ENCODE assay signal across 21 cellular contexts in the genomic region with DNA sequence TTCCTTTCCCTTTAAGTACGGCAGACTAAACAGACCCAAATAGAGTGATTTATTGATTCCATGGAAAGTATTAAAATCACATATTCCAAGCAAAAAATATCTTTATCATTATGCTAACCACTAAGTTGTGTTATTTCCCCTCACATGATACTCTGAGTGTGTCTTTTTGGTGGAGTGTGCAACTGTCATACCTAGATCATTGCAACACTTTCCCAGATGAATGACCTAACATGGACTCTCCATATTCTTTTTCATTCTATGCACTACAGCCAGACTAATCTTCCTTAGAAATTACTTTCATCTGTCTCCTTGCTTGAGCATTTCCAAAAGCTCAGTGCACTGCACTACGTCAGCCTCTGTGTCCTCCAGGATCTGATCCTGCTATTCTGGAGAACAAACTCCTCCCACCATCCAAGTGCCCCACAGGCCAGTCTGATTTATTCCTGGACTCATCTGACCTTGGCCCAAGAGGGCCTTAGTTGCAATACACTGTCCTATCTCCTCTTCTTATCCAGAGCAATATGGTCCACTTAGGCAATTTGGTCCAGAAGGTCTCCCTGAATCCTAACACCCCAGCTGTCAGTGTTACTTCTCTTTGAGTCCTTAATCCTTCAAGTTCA.
DNase-seq lines count a peak whose midpoint lies in the region; ATAC-seq and TF ChIP-seq lines count a peak whose summit lies in the region.
"Had no signal": no experiment of that assay in that cellular context is flagged by ENCODE, and none has a peak within 500 bp of the region (broad histone marks: within the 10 kb centered on the region; RNA-seq: fewer than 3 reads in every experiment).

No MANE protein-coding gene starts in this region.

- peaks cover 2% of the 10 kb centered on the region for H3K27me3 Mint-ChIP-seq in activated T-helper 1 cell treated with anti-CD3 and anti-CD28 coated beads, Interleukin-12 subunit alpha, Interleukin-12 subunit beta, Interleukin-2, Interleukin-4 antibody, amounts not matched to agents 30 ng/mL and 10 ng/mL and 1 ng/mL, durations not matched to agents 14 hours and 24 hours and 36 hours (ENCODE audit: insufficient read depth)
- no peaks in the 10 kb centered on the region for H3K27me3 Mint-ChIP-seq in memory B cell

- H3K4me3 Mint-ChIP-seq in activated T-helper 1 cell treated with anti-CD3 and anti-CD28 coated beads, Interleukin-12 subunit alpha, Interleukin-12 subunit beta, Interleukin-2, Interleukin-4 antibody, amounts not matched to agents 30 ng/mL and 10 ng/mL and 1 ng/mL, durations not matched to agents 14 hours and 24 hours and 36 hours: no peak overlapping the region
- no peak overlapping the region for H3K4me3 Mint-ChIP-seq in memory B cell
- H3K4me3 Mint-ChIP-seq: CD8-positive, alpha-beta memory T cell had no signal

- DNase-seq in Right ventricle myocardium inferior (ENCODE audit: missing footprints): no peak
- no peak for DNase-seq in left cardiac atrium
- DNase-seq in activated T-helper 1 cell treated with anti-CD3 and anti-CD28 coated beads, Interleukin-12 subunit alpha, Interleukin-12 subunit beta, Interleukin-2, Interleukin-4 antibody, amounts not matched to agents 30 ng/mL and 10 ng/mL and 1 ng/mL, durations not matched to agents 14 hours and 24 hours and 36 hours (ENCODE audit: low spot score): no peak
- no peak for DNase-seq in memory B cell (ENCODE audit: low spot score in 2 of 2)
- peak; percentile 28 to 83 for DNase-seq in vagina (ENCODE audit: extremely low spot score in 2 of 2)
- no peak for DNase-seq in effector CD8-positive, alpha-beta T cell (lab: John Stamatoyannopoulos, UW)
- DNase-seq in NCI-H69 (lab: John Stamatoyannopoulos, UW): no peak
- DNase-seq: Calu3; CD8-positive, alpha-beta memory T cell; DMS153; H7; Kasumi-1; MG63; NCI-H1092 treated with DMSO at 0.1 percent for 48 hours; NCI-H1436 treated with DMSO at 0.1 percent for 48 hours; NCI-H1930; NCI-H510A treated with DMSO at 0.1 percent for 48 hours; NCI-H774; OCI-M1; SHP77 had no signal

- H3K36me3 Mint-ChIP-seq in activated T-helper 1 cell treated with anti-CD3 and anti-CD28 coated beads, Interleukin-12 subunit alpha, Interleukin-12 subunit beta, Interleukin-2, Interleukin-4 antibody, amounts not matched to agents 30 ng/mL and 10 ng/mL and 1 ng/mL, durations not matched to agents 14 hours and 24 hours and 36 hours (ENCODE audit: low read depth): no peaks in the 10 kb centered on the region
- H3K36me3 Mint-ChIP-seq in memory B cell: no peaks in the 10 kb centered on the region

- peak overlapping the region; percentile 24 for H3K27ac Mint-ChIP-seq in activated T-helper 1 cell treated with anti-CD3 and anti-CD28 coated beads, Interleukin-12 subunit alpha, Interleukin-12 subunit beta, Interleukin-2, Interleukin-4 antibody, amounts not matched to agents 30 ng/mL and 10 ng/mL and 1 ng/mL, durations not matched to agents 14 hours and 24 hours and 36 hours
- H3K27ac Mint-ChIP-seq in memory B cell: peak overlapping the region; percentile 6

- H3K36me3 ChIP-seq in vagina: no peaks in the 10 kb centered on the region
- H3K36me3 ChIP-seq: MG63 had no signal

- H3K27ac ChIP-seq in vagina: peak overlapping the region; percentile 18
- H3K27ac ChIP-seq: C4-2B had no signal

- TF ChIP-seq POLR2A in vagina (IDR thresholded peaks at IDR 0.05): no peak

- H3K9me3 Mint-ChIP-seq in activated T-helper 1 cell treated with anti-CD3 and anti-CD28 coated beads, Interleukin-12 subunit alpha, Interleukin-12 subunit beta, Interleukin-2, Interleukin-4 antibody, amounts not matched to agents 30 ng/mL and 10 ng/mL and 1 ng/mL, durations not matched to agents 14 hours and 24 hours and 36 hours: peaks cover 2% of the 10 kb centered on the region
- no peaks in the 10 kb centered on the region for H3K9me3 Mint-ChIP-seq in memory B cell
- H3K9me3 Mint-ChIP-seq: CD8-positive, alpha-beta memory T cell had no signal

- no peaks in the 10 kb centered on the region for H3K9me3 ChIP-seq in vagina
- H3K9me3 ChIP-seq: MG63 had no signal

- peak; percentile 55 for ATAC-seq in Right ventricle myocardium inferior
- no peak for ATAC-seq in left cardiac atrium
- no peak for ATAC-seq in memory B cell (ENCODE audit: low read depth)

- no peaks in the 10 kb centered on the region for H3K4me1 Mint-ChIP-seq in activated T-helper 1 cell treated with anti-CD3 and anti-CD28 coated beads, Interleukin-12 subunit alpha, Interleukin-12 subunit beta, Interleukin-2, Interleukin-4 antibody, amounts not matched to agents 30 ng/mL and 10 ng/mL and 1 ng/mL, durations not matched to agents 14 hours and 24 hours and 36 hours (ENCODE audit: low read depth)
- peaks cover 14% of the 10 kb centered on the region for H3K4me1 Mint-ChIP-seq in memory B cell

- H3K27me3 ChIP-seq in vagina: no peaks in the 10 kb centered on the region
- H3K27me3 ChIP-seq: MG63 had no signal

- no peak overlapping the region for H3K4me3 ChIP-seq in vagina
- H3K4me3 ChIP-seq: MG63 had no signal

- TF ChIP-seq CTCF in vagina (IDR thresholded peaks at IDR 0.05): no peak

- peaks cover 28% of the 10 kb centered on the region for H3K4me1 ChIP-seq in vagina

- intact Hi-C loops in Right ventricle myocardium inferior (cut with DNase I): no loop called here
- intact Hi-C loops in left cardiac atrium (cut with DNase I): no loop called here
- intact Hi-C loops in activated T-helper 1 cell treated with anti-CD3 and anti-CD28 coated beads, Interleukin-12 subunit alpha, Interleukin-12 subunit beta, Interleukin-2, Interleukin-4 antibody, amounts not matched to agents 30 ng/mL and 10 ng/mL and 1 ng/mL, durations not matched to agents 14 hours and 24 hours and 36 hours (cut with micrococcal nuclease): no loop called here
- intact Hi-C loops in vagina (cut with DNase I): no loop called here

Comparison
In these comparisons a context has a peak if more than half of its experiments do, and no peak if none do; other contexts are left out.
1. DNase-seq: peak in vagina (2 of 2); none in Right ventricle myocardium inferior (single experiment), left cardiac atrium (single experiment), activated T-helper 1 cell treated with anti-CD3 and anti-CD28 coated beads, Interleukin-12 subunit alpha, Interleukin-12 subunit beta, Interleukin-2, Interleukin-4 antibody, amounts not matched to agents 30 ng/mL and 10 ng/mL and 1 ng/mL, durations not matched to agents 14 hours and 24 hours and 36 hours (single experiment), memory B cell (0 of 2), effector CD8-positive, alpha-beta T cell (single experiment) and NCI-H69 (single experiment).